In the genomic region with DNA sequence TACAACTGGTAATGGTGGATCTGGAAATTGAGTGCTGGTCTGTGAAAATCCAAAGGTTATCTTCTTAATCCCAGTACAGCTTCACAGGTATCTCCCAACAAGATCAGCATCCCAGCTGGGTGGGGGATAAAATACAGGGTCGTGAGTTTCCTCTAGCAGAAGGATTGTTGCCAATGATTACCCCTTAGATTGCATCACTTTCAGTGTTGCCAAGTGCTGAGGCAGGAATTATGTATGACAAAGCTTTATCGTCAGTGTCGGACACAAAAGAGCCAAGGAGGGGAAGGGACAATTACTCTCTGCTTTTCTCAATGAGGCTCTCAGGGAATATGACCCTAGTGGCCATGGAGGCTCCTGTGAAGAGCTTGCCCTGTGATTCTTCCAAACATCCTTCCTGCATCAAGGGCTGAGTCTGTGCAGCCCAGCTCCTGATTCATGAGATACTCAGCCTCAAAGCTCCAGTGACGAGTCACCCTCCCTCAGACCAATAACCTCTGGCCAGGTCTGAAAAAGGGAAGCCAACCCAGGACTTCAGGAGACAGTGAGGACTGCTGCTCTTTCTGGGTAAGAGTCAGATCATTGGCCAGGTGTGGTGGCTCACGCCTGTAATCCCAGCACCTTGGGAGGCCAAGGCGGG, we compare ENCODE assay signal across 1 cellular context.
TF ChIP-seq lines count a peak whose summit lies in the region.

No MANE protein-coding gene starts in this region.

TF ChIP-seq in HepG2, 621 proteins besides CTCF, POLR2A, EP300 and RAD21:
- peak; percentile 75; the same call in 1 of the 2 replicates for TF ChIP-seq CEBPB (IDR thresholded peaks at IDR 0.05; ENCODE audit: borderline replicate concordance, low read depth, low read length)
- no peak for TF ChIP-seq MBNL3 (CRISPR knock-in tag; conservative IDR thresholded peaks at IDR 0.05)
